In genomic region chr19:43570174-43570791, GRCh38 we compare ENCODE assay signal across 11 cellular contexts. TPM values are rescaled to one million over a fixed set of nuclear protein-coding genes. Genes with fewer than 3 reads are reported as not detected.
DNase-seq lines count a peak whose midpoint lies in the region; ATAC-seq, FAIRE-seq and TF ChIP-seq lines count a peak whose summit lies in the region.
"Had no signal": no experiment of that assay in that cellular context is flagged by ENCODE, and none has a peak within 500 bp of the region (broad histone marks: within the 10 kb centered on the region; RNA-seq: fewer than 3 reads in every experiment).

No MANE protein-coding gene starts in this region.

- no peaks in the 10 kb centered on the region for H3K36me3 Mint-ChIP-seq in activated naive CD4-positive, alpha-beta T cell treated with anti-CD3 and anti-CD28 coated beads, Interleukin-2, amount 50 U/mL, for 24 hours
- H3K36me3 Mint-ChIP-seq in type B pancreatic cell, result peaks cover 12% of the 10 kb centered on the region

- H3K4me3 Mint-ChIP-seq in activated naive CD4-positive, alpha-beta T cell treated with anti-CD3 and anti-CD28 coated beads, Interleukin-2, amount 50 U/mL, for 24 hours, result no peak overlapping the region
- no peak overlapping the region for H3K4me3 Mint-ChIP-seq in type B pancreatic cell
- H3K4me3 Mint-ChIP-seq: T-helper 1 cell treated with Interleukin-12 subunit alpha and Interleukin-12 subunit beta and Interleukin-4 antibody, amounts not matched to agents 30 μg/mL and 1 μg/mL, for 36 hours had no signal

- no peak for ATAC-seq in GM21529 (IDR thresholded peaks at IDR 0.05; ENCODE audit: unreplicated experiment)

- H3K9me3 Mint-ChIP-seq in activated naive CD4-positive, alpha-beta T cell treated with anti-CD3 and anti-CD28 coated beads, Interleukin-2, amount 50 U/mL, for 24 hours, result no peaks in the 10 kb centered on the region
- H3K9me3 Mint-ChIP-seq in type B pancreatic cell, result no peaks in the 10 kb centered on the region
- H3K9me3 Mint-ChIP-seq: T-helper 1 cell treated with Interleukin-12 subunit alpha and Interleukin-12 subunit beta and Interleukin-4 antibody, amounts not matched to agents 30 μg/mL and 1 μg/mL, for 36 hours had no signal

- no peak for DNase-seq in activated naive CD4-positive, alpha-beta T cell treated with Interleukin-2 at 50 U/mL for 16 hours
- DNase-seq in NCI-H345 (lab: John Stamatoyannopoulos, UW) (peak; percentile 65), bronchial epithelial cell (ENCODE audit: low read depth) (peak; percentile 80), type B pancreatic cell (ENCODE audit: extremely low spot score, unreplicated experiment) (no peak), HCEC 1CT (no peak)
- no peak for DNase-seq in stimulated activated naive CD4-positive, alpha-beta T cell treated with Interleukin-2 at 50 U/mL for 16 hours (lab: John Stamatoyannopoulos, UW)
- DNase-seq: stimulated activated CD8-positive, alpha-beta memory T cell treated with anti-CD3 and anti-CD28 coated beads, Interleukin-4, amount 100 ng/mL, for 48 hours had no signal

- no peaks in the 10 kb centered on the region for H3K27me3 Mint-ChIP-seq in activated naive CD4-positive, alpha-beta T cell treated with anti-CD3 and anti-CD28 coated beads, Interleukin-2, amount 50 U/mL, for 24 hours
- H3K27me3 Mint-ChIP-seq in type B pancreatic cell, result no peaks in the 10 kb centered on the region

- peak overlapping the region; percentile 59 for H3K27ac Mint-ChIP-seq in activated naive CD4-positive, alpha-beta T cell treated with anti-CD3 and anti-CD28 coated beads, Interleukin-2, amount 50 U/mL, for 24 hours
- peak overlapping the region; percentile 43 for H3K27ac Mint-ChIP-seq in type B pancreatic cell
- H3K27ac Mint-ChIP-seq: T-helper 1 cell treated with Interleukin-12 subunit alpha and Interleukin-12 subunit beta and Interleukin-4 antibody, amounts not matched to agents 30 μg/mL and 1 μg/mL, for 36 hours had no signal

- peaks cover 50% of the 10 kb centered on the region for H3K4me1 Mint-ChIP-seq in activated naive CD4-positive, alpha-beta T cell treated with anti-CD3 and anti-CD28 coated beads, Interleukin-2, amount 50 U/mL, for 24 hours
- H3K4me1 Mint-ChIP-seq in type B pancreatic cell (ENCODE audit: unreplicated experiment), result peaks cover 20% of the 10 kb centered on the region

- FAIRE-seq in bronchial epithelial cell (lab: Jason Lieb, UNC), result no peak

- H3K36me3 ChIP-seq in bronchial epithelial cell (ENCODE audit: control insufficient read depth, insufficient read depth, low read length), result peaks cover 1% of the 10 kb centered on the region

- no peaks in the 10 kb centered on the region for H3K27me3 ChIP-seq in bronchial epithelial cell (ENCODE audit: control insufficient read depth, insufficient read depth, low read length)

- H3K4me3 ChIP-seq in bronchial epithelial cell (ENCODE audit: low read depth, low read length), result no peak overlapping the region

- TF ChIP-seq CTCF in bronchial epithelial cell (IDR thresholded peaks at IDR 0.05; ENCODE audit: insufficient read depth, low read length, severe bottlenecking), result no peak
- TF ChIP-seq CTCF in type B pancreatic cell (conservative IDR thresholded peaks at IDR 0.05), result no peak

RNA-seq across cellular contexts. Expression of gene XRCC1, which starts 5.0 kb away (rescaled TPM):
- total RNA-seq in bronchial epithelial cell (8.3 and 10.5 TPM in 2 replicates), type B pancreatic cell (ENCODE audit: low replicate concordance) (33.0 and 63.7 TPM in 2 replicates)

RNA-seq across cellular contexts. Expression of gene PINLYP, which starts 5.3 kb away (rescaled TPM):
- total RNA-seq in bronchial epithelial cell, result 0.53 and 0.64 TPM in 2 replicates
- total RNA-seq in type B pancreatic cell (ENCODE audit: low replicate concordance), result 5.6 and 6.0 TPM in 2 replicates
- total RNA-seq: NCI-H460 had no signal

RNA-seq across cellular contexts. Expression of gene IRGQ, which starts 25.7 kb away (rescaled TPM):
- total RNA-seq in bronchial epithelial cell, result 15.9 and 19.5 TPM in 2 replicates
- total RNA-seq in type B pancreatic cell (ENCODE audit: low replicate concordance), result 37.1 and 41.5 TPM in 2 replicates

RNA-seq across cellular contexts. Expression of gene ZNF576, which starts 26.1 kb away (rescaled TPM):
- total RNA-seq in bronchial epithelial cell (9.5 and 10.5 TPM in 2 replicates), type B pancreatic cell (ENCODE audit: low replicate concordance) (17.3 and 18.7 TPM in 2 replicates)

RNA-seq across cellular contexts. Expression of gene ZNF575, which starts 37.3 kb away (rescaled TPM):
- total RNA-seq in bronchial epithelial cell, result not detected in 2 replicates
- total RNA-seq in type B pancreatic cell (ENCODE audit: low replicate concordance), result 1.8 and 2.6 TPM in 2 replicates

Comparison
In these comparisons a context has a peak if more than half of its experiments do, and no peak if none do; other contexts are left out.
1. DNase-seq: peak in NCI-H345 (single experiment) and bronchial epithelial cell (single experiment); none in activated naive CD4-positive, alpha-beta T cell treated with Interleukin-2 at 50 U/mL for 16 hours (single experiment), type B pancreatic cell (single experiment), HCEC 1CT (single experiment) and stimulated activated naive CD4-positive, alpha-beta T cell treated with Interleukin-2 at 50 U/mL for 16 hours (single experiment).